8 cellular contexts compared by ENCODE assay signal in the genomic region with DNA sequence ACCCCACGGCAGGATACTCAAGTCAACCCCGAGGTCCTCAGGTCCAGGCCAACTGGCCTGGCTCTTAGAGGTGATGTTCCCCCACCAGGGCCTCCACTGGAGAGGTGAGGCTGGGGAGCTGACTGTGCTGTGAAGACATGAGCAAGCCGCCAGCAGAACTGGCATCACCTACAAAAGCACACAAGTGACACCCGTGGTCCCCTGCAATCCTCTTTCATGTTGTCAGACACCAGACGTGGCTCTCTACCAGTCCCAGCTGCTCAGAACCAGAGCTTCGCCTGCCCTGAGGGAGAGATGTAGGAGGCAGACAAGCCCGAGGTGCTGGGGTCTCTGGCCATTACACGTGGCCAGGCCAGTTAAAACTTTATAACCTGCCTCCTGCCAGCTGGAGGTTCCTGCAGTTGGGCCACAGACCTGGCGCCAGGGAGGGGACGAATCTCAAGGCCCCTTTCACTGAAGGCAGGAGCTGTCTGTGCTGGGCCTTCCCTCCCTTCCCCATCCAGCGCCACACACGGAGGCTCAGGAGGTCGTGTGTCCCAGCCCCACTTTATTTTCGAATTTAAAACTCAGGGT. TPM values are rescaled to one million over a fixed set of nuclear protein-coding genes. Genes with fewer than 3 reads are reported as not detected.
DNase-seq lines count a peak whose midpoint lies in the region; ATAC-seq and TF ChIP-seq lines count a peak whose summit lies in the region.

No MANE protein-coding gene starts in this region.

- BruUV-seq in PC-9 (replicated peaks; lab: Mats Ljungman, UMichigan): TSS peak; percentile 29

- peaks cover 63% of the 10 kb centered on the region for H3K36me3 Mint-ChIP-seq in effector memory CD8-positive, alpha-beta T cell (ENCODE audit: insufficient read depth)

- peaks cover 58% of the 10 kb centered on the region for H3K79me2 ChIP-seq in PC-9 (ENCODE audit: low read depth)

- H3K4me2 ChIP-seq in PC-9: peak overlapping the region; percentile 97

- POLR2A ChIA-PET in PC-9 (lab: Charles Lee; ENCODE audit: unreplicated experiment): interaction anchor here (0.6 to 1.3 kb wide), 6 partner anchors 8 to 1345 kb away, joined by 3 to 17 read pairs (median 4); no protein-coding TSS in a partner anchor

- in situ Hi-C loops in GM18951 (cut with MboI; ENCODE audit: low sequenced_read_pairs, unreplicated experiment) (loop anchor here (25.0 kb wide), 1 partner anchor 971 kb away; no protein-coding TSS in a partner anchor), GM13977 (cut with MboI; ENCODE audit: low pct_unique_long_range_greater_than_20kb, low sequenced_read_pairs, unreplicated experiment) (no loop called here)

- H3K36me3 ChIP-seq in PC-9 (ENCODE audit: low read depth): peaks cover 31% of the 10 kb centered on the region; the same call in 1 of the 2 replicates

- H4K20me1 ChIP-seq in PC-9 (ENCODE audit: insufficient read depth): peaks cover 18% of the 10 kb centered on the region

- TF ChIP-seq POLR2A in GM18951 (IDR thresholded peaks at IDR 0.05; ENCODE audit: extremely low read depth, insufficient read depth, insufficient read length): peak; percentile 16

- H3K27me3 ChIP-seq in PC-9 (ENCODE audit: insufficient read depth, low read depth): no peaks in the 10 kb centered on the region

- DNase-seq in PC-9 (no peak), retinal pigment epithelial cell (ENCODE audit: low read depth) (no peak), GM13977 (ENCODE audit: low spot score) (no peak), NOMO-1 treated with dmso at 0.1 percent for 144 hours (lab: John Stamatoyannopoulos, UW; ENCODE audit: unreplicated experiment) (no peak), germinal center (ENCODE audit: low spot score) (no peak)
- DNase-seq in effector memory CD8-positive, alpha-beta T cell: peak in 1 of 3 experiments; percentile 11

- intact Hi-C loops in PC-9 (cut with micrococcal nuclease; ENCODE audit: unreplicated experiment): loop anchor here (1.0 to 10.0 kb wide), 6 partner anchors 45 to 1349 kb away; a partner anchor contains a TSS

- H3K4me3 ChIP-seq in PC-9 (peak overlapping the region; percentile 57), retinal pigment epithelial cell (ENCODE audit: low read length) (peak overlapping the region; percentile 43)

- peak overlapping the region; percentile 41; the same call in 1 of the 2 replicates for H2AFZ ChIP-seq in PC-9

- H3K4me1 Mint-ChIP-seq in effector memory CD8-positive, alpha-beta T cell (ENCODE audit: low read depth in 2 of 2): peaks cover 13 to 20% of the 10 kb centered on the region in 2 donors

- H3K4me1 ChIP-seq in PC-9 (replicated peaks; ENCODE audit: insufficient read depth): peaks cover 33% of the 10 kb centered on the region

- CTCF ChIA-PET in PC-9 (lab: Charles Lee): interaction anchor here (0.9 to 4.0 kb wide), 3 partner anchors 17 to 990 kb away, joined by 3 to 25 read pairs (median 5); no protein-coding TSS in a partner anchor

- H3K9me2 ChIP-seq in PC-9 (ENCODE audit: insufficient read depth): no peaks in the 10 kb centered on the region

- H3F3A ChIP-seq in PC-9 (ENCODE audit: insufficient read depth, low read depth): peaks cover 63% of the 10 kb centered on the region

- TF ChIP-seq CTCF in PC-9 (conservative IDR thresholded peaks at IDR 0.05) (no peak), retinal pigment epithelial cell (conservative IDR thresholded peaks at IDR 0.05; ENCODE audit: low read depth, low read length) (no peak), GM13977 (IDR thresholded peaks at IDR 0.05; ENCODE audit: extremely low read depth, insufficient read depth, missing control alignments) (no peak)

- H3K27ac Mint-ChIP-seq in effector memory CD8-positive, alpha-beta T cell: peak overlapping the region; percentile 86 to 88

- H3K9me3 ChIP-seq in PC-9 (ENCODE audit: insufficient read depth, low read depth): no peaks in the 10 kb centered on the region

- H3K27me3 Mint-ChIP-seq in effector memory CD8-positive, alpha-beta T cell: no peaks in the 10 kb centered on the region

- peak overlapping the region; percentile 72 for H3K27ac ChIP-seq in PC-9

- no peaks in the 10 kb centered on the region for H3K9me3 Mint-ChIP-seq in effector memory CD8-positive, alpha-beta T cell

- ATAC-seq in effector memory CD8-positive, alpha-beta T cell (replicated peaks): no peak
- ATAC-seq in HG03571 (IDR thresholded peaks at IDR 0.05; ENCODE audit: unreplicated experiment): no peak

- peak overlapping the region; percentile 72 to 76 for H3K4me3 Mint-ChIP-seq in effector memory CD8-positive, alpha-beta T cell

RNA-seq across cellular contexts. Expression of a gene that starts 2.2 kb away (rescaled TPM):
- 20.5 and 25.1 TPM in 2 replicates for total RNA-seq in PC-9 (2021)

RNA-seq across cellular contexts. Expression of a gene that starts 22.9 kb away (rescaled TPM):
- 241 and 243 TPM in 2 replicates for total RNA-seq in PC-9 (2021)
